8 cellular contexts compared by ENCODE assay signal in genomic region chr9:22009563-22009867, GRCh38. TPM values are rescaled to one million over a fixed set of nuclear protein-coding genes. Genes with fewer than 3 reads are reported as not detected.
DNase-seq lines count a peak whose midpoint lies in the region; ATAC-seq and TF ChIP-seq lines count a peak whose summit lies in the region.

No MANE protein-coding gene starts in this region.

- peaks cover 0 to 3% (median 0%) of the 10 kb centered on the region in 4 donors for H3K36me3 ChIP-seq in upper lobe of left lung

- CTCF ChIA-PET in T-cell (lab: Charles Lee), result interaction anchor here (0.7 to 3.4 kb wide), 12 partner anchors 14 to 206 kb away, joined by 3 to 55 read pairs (median 4); partner anchors contain the start of genes CDKN2A (in 1 of the 2) and CDKN2B-AS1 (in 1 of the 2)

- no peak for TF ChIP-seq EP300 in upper lobe of left lung (IDR thresholded peaks at IDR 0.05)

- TF ChIP-seq CTCF in HFFc6 (IDR thresholded peaks at IDR 0.05), result no peak
- peak in 1 of 6 experiments; percentile 12 for TF ChIP-seq CTCF in upper lobe of left lung (IDR thresholded peaks at IDR 0.05)

- H3K4me3 Mint-ChIP-seq in HFFc6 (peak overlapping the region; percentile 99), T-cell (peak overlapping the region; percentile 68 to 85 (median 81))

- H3K27ac ChIP-seq in upper lobe of left lung, result peak overlapping the region in 3 of 4 donors; percentile 91 to 95 (median 92)

- H3K4me3 ChIP-seq in iPS-18c (ENCODE audit: insufficient read depth, low read depth, low read length) (peak overlapping the region; percentile 79; the same call in 1 of the 2 replicates), upper lobe of left lung (peak overlapping the region in 3 of 4 donors; percentile 66 to 79 (median 76))

- ATAC-seq in GM18520 (IDR thresholded peaks at IDR 0.05; ENCODE audit: unreplicated experiment), result peak; percentile 15
- ATAC-seq in T-cell (replicated peaks in 1 of 4), result peak in 2 of 4 experiments; percentile 7 to 11
- no peak for ATAC-seq in upper lobe of left lung (ENCODE audit: low FRiP score in 2 of 2)
- ATAC-seq in HG03097 (IDR thresholded peaks at IDR 0.05; ENCODE audit: low FRiP score, unreplicated experiment), result no peak

- TF ChIP-seq POLR2A in upper lobe of left lung (IDR thresholded peaks at IDR 0.05), result no peak

- WGBS in upper lobe of left lung, 2 donors, result 8 to 16% methylated on average over 5 of the region's 5 CpGs

- no peak for DNase-seq in HFFc6
- DNase-seq in T-cell, result no peak
- DNase-seq in upper lobe of left lung, result no peak
- no peak for DNase-seq in central memory CD4-positive, alpha-beta T cell
- no peak for DNase-seq in kidney tubule cell (ENCODE audit: low spot score)

- peaks cover 9 to 41% (median 11%) of the 10 kb centered on the region in 4 donors for H3K4me1 ChIP-seq in upper lobe of left lung

- peaks cover 0 to 10% (median 2%) of the 10 kb centered on the region in 4 donors for H3K27me3 ChIP-seq in upper lobe of left lung

- H3K36me3 Mint-ChIP-seq in HFFc6 (ENCODE audit: low read depth) (peaks cover 12% of the 10 kb centered on the region), T-cell (no peaks in the 10 kb centered on the region)

- POLR2A ChIA-PET in T-cell (lab: Charles Lee), result interaction anchor here in 1 of 2 donors (0.6 kb wide), 1 partner anchor 396 kb away, joined by 4 read pairs; no protein-coding TSS in a partner anchor

- H3K27me3 Mint-ChIP-seq in HFFc6 (ENCODE audit: insufficient read depth) (peaks cover 8% of the 10 kb centered on the region), T-cell (peaks cover 52 to 53% of the 10 kb centered on the region in 2 donors)

- H3K4me1 Mint-ChIP-seq in HFFc6 (ENCODE audit: low read depth), result peaks cover 38% of the 10 kb centered on the region
- peaks cover 22 to 32% (median 24%) of the 10 kb centered on the region in 3 donors for H3K4me1 Mint-ChIP-seq in T-cell

- H3K9me3 ChIP-seq in iPS-18c (ENCODE audit: control insufficient read depth, insufficient read depth, low read length), result peaks cover 2% of the 10 kb centered on the region
- no peaks in the 10 kb centered on the region for H3K9me3 ChIP-seq in upper lobe of left lung

- H3K9me3 Mint-ChIP-seq in HFFc6, result no peaks in the 10 kb centered on the region
- no peaks in the 10 kb centered on the region for H3K9me3 Mint-ChIP-seq in T-cell

- H3K27ac Mint-ChIP-seq in HFFc6 (peak overlapping the region; percentile 98), T-cell (no peak overlapping the region)

RNA-seq across cellular contexts. Expression of gene CDKN2B, which starts 0.4 kb away (rescaled TPM):
- 10 to 100 TPM in 1 of 6 experiments, 1 to 10 TPM in 5; 7.1 to 11.6 (median 8.9) TPM for total RNA-seq in HFFc6 (2021; fragmentation: NEBNext Ultra II Directional; extraction: Animal tissue kit (Norgen Biotek cat#: 25700))
- total RNA-seq in T-cell (1 to 10 TPM in 3 of 5 donors, under 1 TPM in 2; 0.33 to 4.4 (median 1.4) TPM), upper lobe of left lung (10 to 100 TPM; 27.2 to 90.6 (median 52.6) TPM)

RNA-seq across cellular contexts. Expression of gene CDKN2B-AS1, which starts 14.9 kb away (rescaled TPM):
- total RNA-seq in HFFc6 (2021; fragmentation: NEBNext Ultra II Directional; extraction: Animal tissue kit (Norgen Biotek cat#: 25700)), result 1 to 10 TPM in 4 of 6 experiments, under 1 TPM in 2; 0.61 to 1.5 (median 1.2) TPM
- 1 to 10 TPM; 1.1 to 1.5 (median 1.4) TPM for total RNA-seq in T-cell
- total RNA-seq in upper lobe of left lung, result 1 to 10 TPM in 5 of 6 donors, not detected in 1; 1.3 to 3.0 (median 1.7) TPM

RNA-seq across cellular contexts. Expression of gene CDKN2A, which starts 15.3 kb away (rescaled TPM):
- total RNA-seq in HFFc6 (2021; fragmentation: NEBNext Ultra II Directional; extraction: Animal tissue kit (Norgen Biotek cat#: 25700)), result 100 to 1,000 TPM in 4 of 6 experiments, 10 to 100 TPM in 2; 47.7 to 133 (median 121) TPM
- total RNA-seq in T-cell, result 1 to 10 TPM; 3.6 to 9.3 (median 4.6) TPM
- 10 to 100 TPM in 1 of 6 donors, 1 to 10 TPM in 4, not detected in 1; 1.5 to 32.5 (median 7.0) TPM for total RNA-seq in upper lobe of left lung
